In the genomic region with DNA sequence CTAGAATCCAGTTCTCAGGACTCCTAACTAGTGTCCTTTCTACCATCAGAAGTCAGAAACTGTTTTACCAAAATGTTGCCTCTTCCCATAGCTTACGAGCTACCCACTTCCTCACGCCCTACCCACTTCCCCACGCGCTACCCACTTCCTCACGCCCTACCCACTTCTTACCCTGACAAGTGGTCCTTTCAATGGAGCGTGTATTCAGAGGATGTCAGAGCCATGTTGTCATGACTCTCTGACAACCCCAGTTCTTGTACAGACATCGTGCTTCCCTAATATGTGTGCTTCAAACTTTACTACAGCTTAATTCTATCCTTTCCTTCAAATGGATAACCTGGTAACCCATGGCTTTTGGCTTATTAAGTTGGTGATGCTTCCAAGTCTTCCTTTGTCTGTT, we compare ENCODE assay signal across 9 cellular contexts.
A peak's percentile ranks its signal among the peaks of the same experiment; 100 is the strongest.
DNase-seq lines count a peak whose midpoint lies in the region; ATAC-seq, FAIRE-seq and TF ChIP-seq lines count a peak whose summit lies in the region.
"Had no signal": no experiment of that assay in that cellular context is flagged by ENCODE, and none has a peak within 500 bp of the region (broad histone marks: within the 10 kb centered on the region; RNA-seq: fewer than 3 reads in every experiment).

No MANE protein-coding gene starts in this region.

- TF ChIP-seq POLR2A in vagina (IDR thresholded peaks at IDR 0.05): no peak

- no peaks in the 10 kb centered on the region for H3K36me3 Mint-ChIP-seq in activated T-cell treated with anti-CD3 and anti-CD28 coated beads, Interleukin-2, amount 50 U/mL, for 4 hours (ENCODE audit: insufficient read depth)
- H3K36me3 Mint-ChIP-seq in activated T-cell treated with anti-CD3 and anti-CD28 coated beads, Interleukin-2, amount 50 U/mL, for 24 hours (ENCODE audit: low read depth): no peaks in the 10 kb centered on the region

- H3K4me3 Mint-ChIP-seq in activated T-cell treated with anti-CD3 and anti-CD28 coated beads, Interleukin-2, amount 50 U/mL, for 4 hours: peak overlapping the region; percentile 53
- no peak overlapping the region for H3K4me3 Mint-ChIP-seq in activated T-cell treated with anti-CD3 and anti-CD28 coated beads, Interleukin-2, amount 50 U/mL, for 24 hours

- POLR2A ChIA-PET in Panc1 (lab: Charles Lee): interaction anchor here (0.5 kb wide), 1 partner anchor 1775 kb away, joined by 3 read pairs; no protein-coding TSS in a partner anchor

- TF ChIP-seq CTCF in Panc1 (IDR thresholded peaks at IDR 0.05) (no peak), vagina (IDR thresholded peaks at IDR 0.05) (no peak)

- no peak for DNase-seq in activated T-cell treated with anti-CD3 and anti-CD28 coated beads, Interleukin-2, amount 50 U/mL, for 4 hours
- no peak for DNase-seq in activated T-cell treated with anti-CD3 and anti-CD28 coated beads, Interleukin-2, amount 50 U/mL, for 24 hours
- DNase-seq in Panc1 (ENCODE audit: low read depth, low spot score) (no peak), small intestine (peak; percentile 0), head of caudate nucleus (no peak), vagina (ENCODE audit: extremely low spot score in 2 of 2) (no peak), 8988T (no peak)

- 58 to 78% (median 68%) methylated on average over 7 of the region's 7 CpGs for WGBS in small intestine, 3 donors

- H3K9me3 ChIP-seq in Panc1 (ENCODE audit: control insufficient read depth, insufficient read depth, low read depth, low read length): no peaks in the 10 kb centered on the region
- H3K9me3 ChIP-seq in small intestine (ENCODE audit: control insufficient read depth, low read depth): no peaks in the 10 kb centered on the region
- no peaks in the 10 kb centered on the region for H3K9me3 ChIP-seq in vagina
- H3K9me3 ChIP-seq: pancreas had no signal

- H3K4me1 Mint-ChIP-seq in activated T-cell treated with anti-CD3 and anti-CD28 coated beads, Interleukin-2, amount 50 U/mL, for 4 hours (ENCODE audit: low read depth): peaks cover 10% of the 10 kb centered on the region
- peaks cover 10% of the 10 kb centered on the region for H3K4me1 Mint-ChIP-seq in activated T-cell treated with anti-CD3 and anti-CD28 coated beads, Interleukin-2, amount 50 U/mL, for 24 hours (ENCODE audit: low read depth)

- CTCF ChIA-PET in Panc1 (lab: Charles Lee): interaction anchor here (0.8 to 0.9 kb wide), 2 partner anchors 18 to 476 kb away, joined by 3 read pairs; no protein-coding TSS in a partner anchor

- no peak overlapping the region for H3K27ac ChIP-seq in Panc1 (ENCODE audit: low read length)
- no peak overlapping the region for H3K27ac ChIP-seq in small intestine (ENCODE audit: low read depth in 1 of 2, low read length in 1 of 2)
- no peak overlapping the region for H3K27ac ChIP-seq in vagina
- H3K27ac ChIP-seq: pancreas had no signal

- H3K4me1 ChIP-seq in Panc1 (ENCODE audit: control insufficient read depth, insufficient read depth, low read length) (no peaks in the 10 kb centered on the region), small intestine (ENCODE audit: control insufficient read depth in 2 of 2, insufficient read depth in 1 of 2, low read depth in 1 of 2, low read length in 1 of 2) (no peaks in the 10 kb centered on the region), vagina (no peaks in the 10 kb centered on the region)
- H3K4me1 ChIP-seq: pancreas had no signal

- no peaks in the 10 kb centered on the region for H3K27me3 Mint-ChIP-seq in activated T-cell treated with anti-CD3 and anti-CD28 coated beads, Interleukin-2, amount 50 U/mL, for 4 hours (ENCODE audit: low read depth)
- H3K27me3 Mint-ChIP-seq in activated T-cell treated with anti-CD3 and anti-CD28 coated beads, Interleukin-2, amount 50 U/mL, for 24 hours: no peaks in the 10 kb centered on the region

- no peaks in the 10 kb centered on the region for H3K36me3 ChIP-seq in Panc1 (ENCODE audit: control insufficient read depth, insufficient read depth, low read length)
- H3K36me3 ChIP-seq in small intestine (ENCODE audit: control insufficient read depth in 2 of 2, insufficient read depth in 2 of 2, low read length in 2 of 2): no peaks in the 10 kb centered on the region
- no peaks in the 10 kb centered on the region for H3K36me3 ChIP-seq in vagina
- H3K36me3 ChIP-seq: pancreas had no signal

- no TSS peak for BruUV-seq in Panc1 (replicated peaks; lab: Mats Ljungman, UMichigan)

- no peaks in the 10 kb centered on the region for H3K9me3 Mint-ChIP-seq in activated T-cell treated with anti-CD3 and anti-CD28 coated beads, Interleukin-2, amount 50 U/mL, for 4 hours
- H3K9me3 Mint-ChIP-seq in activated T-cell treated with anti-CD3 and anti-CD28 coated beads, Interleukin-2, amount 50 U/mL, for 24 hours: no peaks in the 10 kb centered on the region

- in situ Hi-C loops in Panc1 (cut with HindIII; ENCODE audit: low pct_unique_long_range_greater_than_20kb, low sequenced_read_pairs): no loop called here

- H3K27ac Mint-ChIP-seq in activated T-cell treated with anti-CD3 and anti-CD28 coated beads, Interleukin-2, amount 50 U/mL, for 24 hours: no peak overlapping the region

- intact Hi-C loops in Panc1 (cut with micrococcal nuclease; ENCODE audit: unreplicated experiment) (loop anchor here (10.0 kb wide), 1 partner anchor 474 kb away; no protein-coding TSS in a partner anchor), head of caudate nucleus (cut with DNase I) (no loop called here), vagina (cut with DNase I) (no loop called here)

- H3K27me3 ChIP-seq in Panc1 (ENCODE audit: control insufficient read depth, insufficient read depth, low read length): 0 out of 2 replicates have a peak, but pooled peaks cover 3% of the 10 kb centered on the region
- H3K27me3 ChIP-seq in small intestine (ENCODE audit: control insufficient read depth in 2 of 2, insufficient read depth in 2 of 2, low read length in 2 of 2): no peaks in the 10 kb centered on the region
- H3K27me3 ChIP-seq in vagina: no peaks in the 10 kb centered on the region
- H3K27me3 ChIP-seq: pancreas had no signal

- no peak overlapping the region for H3K4me3 ChIP-seq in Panc1 (ENCODE audit: low read depth in 2 of 2, low read length in 2 of 2)
- no peak overlapping the region for H3K4me3 ChIP-seq in small intestine (ENCODE audit: low read depth in 1 of 2, low read length in 2 of 2)
- H3K4me3 ChIP-seq in vagina: no peak overlapping the region
- H3K4me3 ChIP-seq: pancreas had no signal

- no peak for FAIRE-seq in small intestine (lab: Jason Lieb, UNC)
- FAIRE-seq: pancreas had no signal

- peak; percentile 63 to 66 for ATAC-seq in activated T-cell treated with anti-CD3 and anti-CD28 coated beads, Interleukin-2, amount 50 U/mL, for 4 hours
- ATAC-seq in HG02763 (IDR thresholded peaks at IDR 0.05; ENCODE audit: unreplicated experiment): peak; percentile 21
- peak; percentile 76 for ATAC-seq in Panc1

Comparison
In these comparisons a context has a peak if more than half of its experiments do, and no peak if none do; other contexts are left out.
1. ATAC-seq: peak in every context shown above with its lines; median percentile 76 in Panc1; 64 in activated T-cell treated with anti-CD3 and anti-CD28 coated beads, Interleukin-2, amount 50 U/mL, for 4 hours; 21 in HG02763.